ENCODE assay signal across 20 cellular contexts in genomic region chr14:68653108-68653507, GRCh38.
A peak's percentile ranks its signal among the peaks of the same experiment; 100 is the strongest.
DNase-seq lines count a peak whose midpoint lies in the region; ATAC-seq and TF ChIP-seq lines count a peak whose summit lies in the region.
"Had no signal": no experiment of that assay in that cellular context is flagged by ENCODE, and none has a peak within 500 bp of the region (broad histone marks: within the 10 kb centered on the region; RNA-seq: fewer than 3 reads in every experiment).

No MANE protein-coding gene starts in this region.

- H3K4me1 ChIP-seq in esophagus squamous epithelium (peaks cover 20 to 79% (median 22%) of the 10 kb centered on the region in 3 donors), psoas muscle (peaks cover 17% of the 10 kb centered on the region)

- H3K4me3 ChIP-seq in esophagus squamous epithelium (no peak overlapping the region), psoas muscle (no peak overlapping the region)

- TF ChIP-seq CTCF in esophagus squamous epithelium (IDR thresholded peaks at IDR 0.05) (no peak), nephron progenitor cell (IDR thresholded peaks at IDR 0.05) (no peak), type B pancreatic cell (conservative IDR thresholded peaks at IDR 0.05) (no peak), psoas muscle (IDR thresholded peaks at IDR 0.05) (no peak)

- peak; percentile 36 for DNase-seq in activated CD8-positive, alpha-beta memory T cell treated with anti-CD3 and anti-CD28 coated beads, Interleukin-2, amount 10 ng/mL, durations not matched to agents 7 days and 5 days
- no peak for DNase-seq in activated CD8-positive, alpha-beta memory T cell treated with anti-CD3 and anti-CD28 coated beads, Interleukin-2, amount 50 U/mL, for 4 hours
- no peak for DNase-seq in esophagus squamous epithelium (lab: John Stamatoyannopoulos, UW)
- no peak for DNase-seq in nephron progenitor cell
- DNase-seq in type B pancreatic cell (ENCODE audit: extremely low spot score, unreplicated experiment) = no peak
- no peak for DNase-seq in psoas muscle
- no peak for DNase-seq in NCI-H1105 treated with DMSO at 0.1 percent for 48 hours (lab: John Stamatoyannopoulos, UW)
- DNase-seq: 8988T, C1 segment of cervical spinal cord, EL, H7, Karpas-422, MM.1S, NCI-H1105, NCI-H187 treated with DMSO at 0.1 percent for 48 hours, NCI-H2171, NCI-H774 had no signal

- peaks cover 2% of the 10 kb centered on the region for H3K4me1 Mint-ChIP-seq in activated CD8-positive, alpha-beta memory T cell treated with anti-CD3 and anti-CD28 coated beads, Interleukin-2, amount 10 ng/mL, durations not matched to agents 7 days and 5 days
- H3K4me1 Mint-ChIP-seq in nephron progenitor cell (peaks cover 73% of the 10 kb centered on the region), type B pancreatic cell (ENCODE audit: unreplicated experiment) (peaks cover 45% of the 10 kb centered on the region)

- H3K9me3 Mint-ChIP-seq in activated CD8-positive, alpha-beta memory T cell treated with anti-CD3 and anti-CD28 coated beads, Interleukin-2, amount 10 ng/mL, durations not matched to agents 7 days and 5 days (ENCODE audit: low read depth) = no peaks in the 10 kb centered on the region
- H3K9me3 Mint-ChIP-seq in nephron progenitor cell = no peaks in the 10 kb centered on the region
- peaks cover 11% of the 10 kb centered on the region for H3K9me3 Mint-ChIP-seq in type B pancreatic cell

- no peak overlapping the region for H3K4me3 Mint-ChIP-seq in activated CD8-positive, alpha-beta memory T cell treated with anti-CD3 and anti-CD28 coated beads, Interleukin-2, amount 10 ng/mL, durations not matched to agents 7 days and 5 days
- H3K4me3 Mint-ChIP-seq in nephron progenitor cell = no peak overlapping the region
- no peak overlapping the region for H3K4me3 Mint-ChIP-seq in type B pancreatic cell

- no peak overlapping the region for H3K27ac Mint-ChIP-seq in activated CD8-positive, alpha-beta memory T cell treated with anti-CD3 and anti-CD28 coated beads, Interleukin-2, amount 10 ng/mL, durations not matched to agents 7 days and 5 days
- H3K27ac Mint-ChIP-seq in nephron progenitor cell = peak overlapping the region; percentile 11
- H3K27ac Mint-ChIP-seq in type B pancreatic cell = peak overlapping the region; percentile 11

- H3K36me3 Mint-ChIP-seq in activated CD8-positive, alpha-beta memory T cell treated with anti-CD3 and anti-CD28 coated beads, Interleukin-2, amount 10 ng/mL, durations not matched to agents 7 days and 5 days = no peaks in the 10 kb centered on the region
- H3K36me3 Mint-ChIP-seq in nephron progenitor cell (ENCODE audit: low read depth) = no peaks in the 10 kb centered on the region
- H3K36me3 Mint-ChIP-seq in type B pancreatic cell = peaks cover 9% of the 10 kb centered on the region

- H3K9me3 ChIP-seq in esophagus squamous epithelium (no peaks in the 10 kb centered on the region), psoas muscle (no peaks in the 10 kb centered on the region)

- 93 to 95% methylated on average over 6 of the region's 6 CpGs for WGBS in esophagus squamous epithelium, 2 donors
- whole genome bisulfite sequencing in psoas muscle, 3 donors = 89 to 98% (median 97%) methylated on average over 6 of the region's 6 CpGs

- H3K27me3 ChIP-seq in esophagus squamous epithelium = no peaks in the 10 kb centered on the region
- H3K27me3 ChIP-seq in psoas muscle (ENCODE audit: insufficient read depth in 3 of 3, low read length in 2 of 3) = no peaks in the 10 kb centered on the region

- H3K36me3 ChIP-seq in esophagus squamous epithelium = no peaks in the 10 kb centered on the region
- H3K36me3 ChIP-seq in psoas muscle (ENCODE audit: insufficient read depth in 1 of 2, low read depth in 1 of 2) = no peaks in the 10 kb centered on the region

- TF ChIP-seq POLR2A in esophagus squamous epithelium (IDR thresholded peaks at IDR 0.05) = no peak

- no peaks in the 10 kb centered on the region for H3K27me3 Mint-ChIP-seq in activated CD8-positive, alpha-beta memory T cell treated with anti-CD3 and anti-CD28 coated beads, Interleukin-2, amount 10 ng/mL, durations not matched to agents 7 days and 5 days
- peaks cover 9% of the 10 kb centered on the region for H3K27me3 Mint-ChIP-seq in nephron progenitor cell (ENCODE audit: low read depth, poor library complexity)
- no peaks in the 10 kb centered on the region for H3K27me3 Mint-ChIP-seq in type B pancreatic cell

- intact Hi-C loops in esophagus squamous epithelium (cut with DNase I) = no loop called here
- intact Hi-C loops in psoas muscle (cut with DNase I) = loop anchor here in 1 of 2 donors (10.0 kb wide), 1 partner anchor 708 kb away; no protein-coding TSS in a partner anchor

- CTCF ChIA-PET in activated CD8-positive, alpha-beta memory T cell treated with anti-CD3 and anti-CD28 coated beads, Interleukin-2, amount 10 ng/mL, durations not matched to agents 7 days and 5 days (lab: Charles Lee) = no interaction called here

- H3K27ac ChIP-seq in esophagus squamous epithelium = peak overlapping the region; percentile 70 to 88 (median 82)
- H3K27ac ChIP-seq in psoas muscle = no peak overlapping the region

- ATAC-seq in activated CD8-positive, alpha-beta memory T cell treated with anti-CD3 and anti-CD28 coated beads, Interleukin-2, amount 10 ng/mL, durations not matched to agents 7 days and 5 days = no peak
- ATAC-seq in GM21515 (IDR thresholded peaks at IDR 0.05; ENCODE audit: unreplicated experiment) (no peak), psoas muscle (no peak)
- ATAC-seq: HepG2, Panc1 had no signal
